18 cellular contexts compared by ENCODE assay signal in genomic region chr3:86388848-86389247, GRCh38.
DNase-seq lines count a peak whose midpoint lies in the region; ATAC-seq, FAIRE-seq and TF ChIP-seq lines count a peak whose summit lies in the region.
"Had no signal": no experiment of that assay in that cellular context is flagged by ENCODE, and none has a peak within 500 bp of the region (broad histone marks: within the 10 kb centered on the region; RNA-seq: fewer than 3 reads in every experiment).

No MANE protein-coding gene starts in this region.

- 52% methylated on average over 3 of the region's 3 CpGs for WGBS in smooth muscle cell (ENCODE audit: low lambda C conversion rate)

- H3K9me3 ChIP-seq in WERI-Rb-1 (ENCODE audit: severe bottlenecking): no peaks in the 10 kb centered on the region
- H3K9me3 ChIP-seq in smooth muscle cell (replicated peaks; ENCODE audit: low read depth): no peaks in the 10 kb centered on the region
- H3K9me3 ChIP-seq: transverse colon had no signal

- 0 out of 2 replicates have a peak, but pooled peaks have one; percentile 12 for TF ChIP-seq CTCF in WERI-Rb-1 (IDR thresholded peaks at IDR 0.05; ENCODE audit: low read depth, low read length)
- TF ChIP-seq CTCF in smooth muscle cell (IDR thresholded peaks at IDR 0.05; ENCODE audit: borderline replicate concordance, insufficient read depth, poor library complexity, severe bottlenecking): peak; percentile 15

- TF ChIP-seq POLR2A in GM12891 (IDR thresholded peaks at IDR 0.05; ENCODE audit: low read depth, low read length): no peak

- ATAC-seq in GM18517 (IDR thresholded peaks at IDR 0.05; ENCODE audit: unreplicated experiment): no peak

- no peak overlapping the region for H3K27ac ChIP-seq in WERI-Rb-1
- no peak overlapping the region for H3K27ac ChIP-seq in smooth muscle cell (ENCODE audit: low read depth)
- H3K27ac ChIP-seq: esophagus squamous epithelium, hepatocyte, transverse colon had no signal

- H3K36me3 ChIP-seq in WERI-Rb-1: no peaks in the 10 kb centered on the region
- H3K36me3 ChIP-seq in smooth muscle cell (ENCODE audit: low read depth): no peaks in the 10 kb centered on the region
- H3K36me3 ChIP-seq: esophagus squamous epithelium, transverse colon had no signal

- H3K27me3 ChIP-seq in WERI-Rb-1 (ENCODE audit: insufficient read depth, low read depth, severe bottlenecking) (no peaks in the 10 kb centered on the region), smooth muscle cell (ENCODE audit: low read depth) (no peaks in the 10 kb centered on the region)
- H3K27me3 ChIP-seq: esophagus squamous epithelium, hepatocyte, transverse colon had no signal

- H3F3A ChIP-seq in smooth muscle cell (ENCODE audit: low read depth): no peaks in the 10 kb centered on the region

- no peaks in the 10 kb centered on the region for H3K4me1 ChIP-seq in smooth muscle cell (ENCODE audit: low read depth)
- H3K4me1 ChIP-seq: esophagus squamous epithelium, transverse colon had no signal

- no peaks in the 10 kb centered on the region for H3K79me2 ChIP-seq in smooth muscle cell (ENCODE audit: low read depth)
- H3K79me2 ChIP-seq: hepatocyte had no signal

- FAIRE-seq in GM12891 (lab: Jason Lieb, UNC): no peak

- DNase-seq in NCI-H82 (lab: John Stamatoyannopoulos, UW) (peak; percentile 1), NCI-H82 treated with DMSO at 0.1 percent for 48 hours (lab: John Stamatoyannopoulos, UW; ENCODE audit: unreplicated experiment) (no peak), NCI-H69 (lab: John Stamatoyannopoulos, UW) (peak; percentile 67), WERI-Rb-1 (peak; percentile 11), smooth muscle cell (lab: John Stamatoyannopoulos, UW; ENCODE audit: unreplicated experiment) (no peak), occipital lobe (lab: John Stamatoyannopoulos, UW) (no peak), GM12891 (ENCODE audit: insufficient read length, low spot score) (no peak)
- DNase-seq: activated CD4-positive, alpha-beta T cell treated with anti-CD3 and anti-CD28 coated beads, Interleukin-2, amount 50 U/mL, for 48 hours; activated T-cell treated with anti-CD3 and anti-CD28 coated beads, Interleukin-2, amount 50 U/mL, for 24 hours; CD8-positive, alpha-beta memory T cell; esophagus squamous epithelium; Karpas-422; NCI-H1930; NCI-H748 treated with DMSO at 0.1 percent for 48 hours; SHP77 treated with DMSO at 0.1 percent for 48 hours; transverse colon had no signal

- no peak overlapping the region for H3K4me2 ChIP-seq in smooth muscle cell
- H3K4me2 ChIP-seq: hepatocyte had no signal

- H4K20me1 ChIP-seq in smooth muscle cell (ENCODE audit: low read depth): no peaks in the 10 kb centered on the region

- H3K9ac ChIP-seq in smooth muscle cell (ENCODE audit: low read depth): no peak overlapping the region

- H3K4me3 ChIP-seq in WERI-Rb-1 (ENCODE audit: low read depth, low read length) (no peak overlapping the region), smooth muscle cell (no peak overlapping the region)
- H3K4me3 ChIP-seq: esophagus squamous epithelium, hepatocyte, transverse colon had no signal

- H2AFZ ChIP-seq in smooth muscle cell (ENCODE audit: low read depth): no peak overlapping the region
- H2AFZ ChIP-seq: hepatocyte had no signal

TF ChIP-seq in GM12891, 5 proteins besides CTCF, POLR2A, EP300 and RAD21:
- no peak for TF ChIP-seq PAX5 (IDR thresholded peaks at IDR 0.05; ENCODE audit: insufficient read depth, low read length, severe bottlenecking)
- no peak for TF ChIP-seq POU2F2 (IDR thresholded peaks at IDR 0.05; ENCODE audit: low read depth, low read length)
- no peak for TF ChIP-seq POLR2AphosphoS5 (IDR thresholded peaks at IDR 0.05; ENCODE audit: low read depth, low read length)
- TF ChIP-seq SPI1 (IDR thresholded peaks at IDR 0.05; ENCODE audit: low read depth, low read length): no peak
- no peak for TF ChIP-seq TAF1 (IDR thresholded peaks at IDR 0.05; ENCODE audit: low read depth, low read length)

Comparison
In these comparisons a context has a peak if more than half of its experiments do, and no peak if none do; other contexts are left out.
1. DNase-seq: peak in NCI-H82 (single experiment), NCI-H69 (single experiment) and WERI-Rb-1 (single experiment); none in NCI-H82 treated with DMSO at 0.1 percent for 48 hours (single experiment), smooth muscle cell (single experiment), occipital lobe (single experiment) and GM12891 (single experiment).